Comparison of ENCODE assay signal across 8 cellular contexts in the genomic region with DNA sequence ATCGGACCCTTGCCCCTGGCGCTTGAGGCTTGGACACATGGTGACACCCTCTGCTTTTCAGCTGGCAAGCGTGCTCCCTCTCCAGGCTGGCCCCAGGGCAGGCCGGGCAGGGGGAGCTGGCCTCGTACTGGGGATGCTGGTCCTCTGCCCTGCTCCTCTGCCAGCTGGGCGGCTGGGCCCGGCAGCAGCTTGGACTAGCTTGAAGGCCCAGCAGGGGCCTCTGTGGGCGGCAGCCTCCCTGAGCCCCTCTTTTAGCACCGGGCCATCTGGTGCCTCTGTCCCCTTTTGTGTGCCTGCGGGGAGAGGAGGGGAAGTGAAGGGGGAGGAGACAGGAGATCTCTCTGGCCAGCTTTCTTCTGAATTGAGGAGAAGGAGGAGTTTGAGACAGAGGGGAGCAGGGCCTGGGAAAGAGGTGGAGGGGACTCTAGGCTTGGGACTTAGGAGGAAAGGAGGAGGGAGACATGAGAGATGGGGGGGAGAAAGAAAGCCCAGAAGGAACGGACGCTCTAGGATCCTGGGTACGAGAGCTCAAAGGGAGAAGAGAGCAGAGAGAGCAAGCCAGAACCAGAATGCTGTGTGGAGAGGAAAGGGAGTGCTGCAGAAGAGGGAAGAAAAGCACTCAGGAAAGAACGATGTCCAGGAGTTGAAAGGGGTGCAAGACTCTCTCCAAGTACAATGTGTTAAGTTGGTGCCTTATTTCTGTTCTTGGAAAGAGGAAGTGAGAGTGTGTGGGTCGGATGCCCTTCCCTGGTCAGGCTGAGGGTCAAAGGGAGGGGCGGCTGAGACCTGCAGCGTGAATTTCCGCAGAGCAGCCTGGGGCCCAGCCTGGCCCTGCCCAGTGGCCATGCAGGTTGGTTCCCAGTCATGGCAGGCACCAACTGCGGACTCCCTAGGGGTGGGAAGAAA. TPM values are rescaled to one million over a fixed set of nuclear protein-coding genes. Genes with fewer than 3 reads are reported as not detected.
DNase-seq lines count a peak whose midpoint lies in the region; ATAC-seq and TF ChIP-seq lines count a peak whose summit lies in the region.

No MANE protein-coding gene starts in this region.

- no peaks in the 10 kb centered on the region for H3K36me3 ChIP-seq in SJCRH30
- no peaks in the 10 kb centered on the region for H3K36me3 ChIP-seq in CD8-positive, alpha-beta T cell (ENCODE audit: insufficient read depth, low read length)

- POLR2A ChIA-PET in CD8-positive, alpha-beta T cell (lab: Charles Lee): no interaction called here

- H3K27ac Mint-ChIP-seq in CD8-positive, alpha-beta T cell: no peak overlapping the region

- no peak overlapping the region for H3K4me3 ChIP-seq in SJCRH30
- no peak overlapping the region for H3K4me3 ChIP-seq in CD8-positive, alpha-beta T cell (ENCODE audit: low read depth, low read length)

- H3K4me1 Mint-ChIP-seq in CD8-positive, alpha-beta T cell (ENCODE audit: low read depth): peaks cover 8% of the 10 kb centered on the region

- intact Hi-C loops in CD8-positive, alpha-beta T cell (cut with DNase I, micrococcal nuclease): no loop called here

- no peak overlapping the region for H3K4me3 Mint-ChIP-seq in CD8-positive, alpha-beta T cell

- H3K27me3 ChIP-seq in SJCRH30: no peaks in the 10 kb centered on the region
- no peaks in the 10 kb centered on the region for H3K27me3 ChIP-seq in CD8-positive, alpha-beta T cell (ENCODE audit: insufficient read depth, low read length)

- no peaks in the 10 kb centered on the region for H3K9me3 ChIP-seq in SJCRH30 (replicated peaks)
- H3K9me3 ChIP-seq in CD8-positive, alpha-beta T cell (ENCODE audit: low read length): no peaks in the 10 kb centered on the region

- H3K4me1 ChIP-seq in SJCRH30: peaks cover 11% of the 10 kb centered on the region
- no peaks in the 10 kb centered on the region for H3K4me1 ChIP-seq in CD8-positive, alpha-beta T cell (ENCODE audit: insufficient read depth, low read length)

- H3K27me3 Mint-ChIP-seq in CD8-positive, alpha-beta T cell (ENCODE audit: low read depth): peaks cover 3% of the 10 kb centered on the region

- ATAC-seq in GM19397 (IDR thresholded peaks at IDR 0.05; ENCODE audit: unreplicated experiment): peak; percentile 35
- peak; percentile 37 for ATAC-seq in HG03460 (IDR thresholded peaks at IDR 0.05; ENCODE audit: unreplicated experiment)
- ATAC-seq in CD8-positive, alpha-beta T cell: no peak

- peak; percentile 86 for DNase-seq in D341Med (ENCODE audit: low spot score)
- peak; percentile 36 to 61 for DNase-seq in SJCRH30
- peak; percentile 60 for DNase-seq in iPS-NIHi11 (ENCODE audit: low spot score)
- no peak for DNase-seq in activated T-cell treated with anti-CD3 and anti-CD28 coated beads for 4 hours
- DNase-seq in NCI-H1930 (lab: John Stamatoyannopoulos, UW): no peak
- no peak for DNase-seq in CD8-positive, alpha-beta T cell

- no peaks in the 10 kb centered on the region for H3K36me3 Mint-ChIP-seq in CD8-positive, alpha-beta T cell

- H3K27ac ChIP-seq in SJCRH30: no peak overlapping the region
- no peak overlapping the region for H3K27ac ChIP-seq in CD8-positive, alpha-beta T cell (ENCODE audit: low read depth, low read length)

- TF ChIP-seq CTCF in CD8-positive, alpha-beta T cell (IDR thresholded peaks at IDR 0.05): no peak

- CTCF ChIA-PET in CD8-positive, alpha-beta T cell (lab: Charles Lee): interaction anchor here (0.5 to 3.8 kb wide), 3 partner anchors 13 to 1132 kb away, joined by 3 to 26 read pairs (median 3); no protein-coding TSS in a partner anchor

- no peaks in the 10 kb centered on the region for H3K9me3 Mint-ChIP-seq in CD8-positive, alpha-beta T cell

RNA-seq across cellular contexts. Expression of gene IER5, which starts 40.3 kb away (rescaled TPM):
- 30.3 and 31.9 TPM in 2 replicates for total RNA-seq in SJCRH30 (2014; rRNA removed; shearing (Covaris generic))
- 10 to 100 TPM; 74.7 to 76.6 TPM for total RNA-seq in CD8-positive, alpha-beta T cell

Comparison
In these comparisons a context has a peak if more than half of its experiments do, and no peak if none do; other contexts are left out.
1. DNase-seq: peak in D341Med (single experiment), SJCRH30 (2 of 2) and iPS-NIHi11 (single experiment); none in activated T-cell treated with anti-CD3 and anti-CD28 coated beads for 4 hours (single experiment), NCI-H1930 (0 of 2) and CD8-positive, alpha-beta T cell (0 of 7).